1 cellular context compared by ENCODE assay signal in genomic region chr16:28846080-28846932, GRCh38.
A peak's percentile ranks its signal among the peaks of the same experiment; 100 is the strongest.
TF ChIP-seq lines count a peak whose summit lies in the region.

Gene TUFM, minus strand, starts transcription at chr16:28846348. Its CDS starts 79 bp downstream, at chr16:28846269.

TF ChIP-seq in HEK293, 187 proteins besides CTCF, POLR2A, EP300 and RAD21 (continued from another document and continues in another):
- TF ChIP-seq ZFP41 (tag by site-specific recombination; IDR thresholded peaks at IDR 0.05; ENCODE audit: borderline replicate concordance) (no peak), KLF9 (tag by site-specific recombination; IDR thresholded peaks at IDR 0.05; ENCODE audit: low read depth) (peak; percentile 8; the same call in 1 of the 2 replicates), ZEB2 (tag by site-specific recombination; IDR thresholded peaks at IDR 0.05) (peak; percentile 96), ZBTB6 (tag by site-specific recombination; IDR thresholded peaks at IDR 0.05) (peak; percentile 97), WT1 (tag by site-specific recombination; IDR thresholded peaks at IDR 0.05) (no peak), ZNF324 (tag by site-specific recombination; IDR thresholded peaks at IDR 0.05) (peak; percentile 82; the same call in 1 of the 2 replicates), ZNF146 (tag by site-specific recombination; IDR thresholded peaks at IDR 0.05) (0 out of 2 replicates have a peak, but pooled peaks have one; percentile 21), ZFP37 (tag by site-specific recombination; IDR thresholded peaks at IDR 0.05) (no peak), ZNF558 (tag by site-specific recombination; IDR thresholded peaks at IDR 0.05) (no peak), ZNF174 (tag by site-specific recombination; IDR thresholded peaks at IDR 0.05) (no peak), ZNF518A (tag by site-specific recombination; conservative IDR thresholded peaks at IDR 0.05; ENCODE audit: low read depth) (peak; percentile 84), ZNF791 (tag by site-specific recombination; IDR thresholded peaks at IDR 0.05) (no peak), ZNF488 (tag by site-specific recombination; IDR thresholded peaks at IDR 0.05) (no peak), ZNF664 (tag by site-specific recombination; IDR thresholded peaks at IDR 0.05) (no peak), ZBTB7A (tag by site-specific recombination; IDR thresholded peaks at IDR 0.05; ENCODE audit: low read depth) (peak; percentile 88), ZBTB20 (tag by site-specific recombination; IDR thresholded peaks at IDR 0.05) (peak; percentile 38; the same call in 1 of the 2 replicates), PRDM2 (tag by site-specific recombination; IDR thresholded peaks at IDR 0.05; ENCODE audit: borderline replicate concordance) (no peak), ZNF10 (tag by site-specific recombination; IDR thresholded peaks at IDR 0.05) (no peak), ZNF76 (tag by site-specific recombination; IDR thresholded peaks at IDR 0.05; ENCODE audit: borderline replicate concordance, low read depth) (peak; percentile 94), ZNF121 (tag by site-specific recombination; IDR thresholded peaks at IDR 0.05) (0 out of 2 replicates have a peak, but pooled peaks have one; percentile 35), ZNF223 (tag by site-specific recombination; IDR thresholded peaks at IDR 0.05) (no peak; the same call in 1 of the 2 replicates), MEIS1 (CRISPR knock-in tag; IDR thresholded peaks at IDR 0.05; ENCODE audit: borderline replicate concordance) (no peak), KLF16 (tag by site-specific recombination; IDR thresholded peaks at IDR 0.05) (peak; percentile 96), PRDM4 (tag by site-specific recombination; IDR thresholded peaks at IDR 0.05) (0 out of 2 replicates have a peak, but pooled peaks have one; percentile 9), ZNF639 (tag by site-specific recombination; IDR thresholded peaks at IDR 0.05) (peak; percentile 95), SCRT1 (tag by site-specific recombination; IDR thresholded peaks at IDR 0.05; ENCODE audit: borderline replicate concordance) (no peak), ZBTB10 (tag by site-specific recombination; IDR thresholded peaks at IDR 0.05) (peak; percentile 80), ZSCAN30 (tag by site-specific recombination; IDR thresholded peaks at IDR 0.05) (peak; percentile 73; the same call in 1 of the 2 replicates), ZNF561 (tag by site-specific recombination; IDR thresholded peaks at IDR 0.05; ENCODE audit: borderline replicate concordance) (peak; percentile 98)
- TF ChIP-seq, protein P1, sequence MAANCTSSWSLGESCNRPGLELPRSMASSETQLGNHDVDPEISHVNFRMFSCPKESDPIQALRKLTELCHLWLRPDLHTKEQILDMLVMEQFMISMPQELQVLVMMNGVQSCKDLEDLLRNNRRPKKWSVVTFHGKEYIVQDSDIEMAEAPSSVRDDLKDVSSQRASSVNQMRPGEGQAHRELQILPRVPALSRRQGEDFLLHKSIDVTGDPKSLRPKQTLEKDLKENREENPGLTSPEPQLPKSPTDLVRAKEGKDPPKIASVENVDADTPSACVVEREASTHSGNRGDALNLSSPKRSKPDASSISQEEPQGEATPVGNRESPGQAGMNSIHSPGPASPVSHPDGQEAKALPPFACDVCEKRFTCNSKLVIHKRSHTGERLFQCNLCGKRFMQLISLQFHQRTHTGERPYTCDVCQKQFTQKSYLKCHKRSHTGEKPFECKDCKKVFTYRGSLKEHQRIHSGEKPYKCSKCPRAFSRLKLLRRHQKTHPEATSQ (tag by site-specific recombination; IDR thresholded peaks at IDR 0.05), result peak; percentile 63; the same call in 1 of the 2 replicates
- TF ChIP-seq, protein P2, sequence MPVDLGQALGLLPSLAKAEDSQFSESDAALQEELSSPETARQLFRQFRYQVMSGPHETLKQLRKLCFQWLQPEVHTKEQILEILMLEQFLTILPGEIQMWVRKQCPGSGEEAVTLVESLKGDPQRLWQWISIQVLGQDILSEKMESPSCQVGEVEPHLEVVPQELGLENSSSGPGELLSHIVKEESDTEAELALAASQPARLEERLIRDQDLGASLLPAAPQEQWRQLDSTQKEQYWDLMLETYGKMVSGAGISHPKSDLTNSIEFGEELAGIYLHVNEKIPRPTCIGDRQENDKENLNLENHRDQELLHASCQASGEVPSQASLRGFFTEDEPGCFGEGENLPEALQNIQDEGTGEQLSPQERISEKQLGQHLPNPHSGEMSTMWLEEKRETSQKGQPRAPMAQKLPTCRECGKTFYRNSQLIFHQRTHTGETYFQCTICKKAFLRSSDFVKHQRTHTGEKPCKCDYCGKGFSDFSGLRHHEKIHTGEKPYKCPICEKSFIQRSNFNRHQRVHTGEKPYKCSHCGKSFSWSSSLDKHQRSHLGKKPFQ (tag by site-specific recombination; IDR thresholded peaks at IDR 0.05), result peak; percentile 51; the same call in 1 of the 2 replicates
